In genomic region chrX:110847334-110847733, GRCh38 we compare ENCODE assay signal across 8 cellular contexts. TPM values are rescaled to one million over a fixed set of nuclear protein-coding genes. Genes with fewer than 3 reads are reported as not detected.
DNase-seq lines count a peak whose midpoint lies in the region; ATAC-seq and TF ChIP-seq lines count a peak whose summit lies in the region.

No MANE protein-coding gene starts in this region.

- peaks cover 5% of the 10 kb centered on the region; the same call in 1 of the 2 replicates for H3K4me1 ChIP-seq in GM23248 (ENCODE audit: insufficient read depth)

- no peak overlapping the region for H3K4me3 Mint-ChIP-seq in activated naive CD4-positive, alpha-beta T cell treated with anti-CD3 and anti-CD28 coated beads, Interleukin-2, amount 10 ng/mL, durations not matched to agents 7 days and 5 days
- H3K4me3 Mint-ChIP-seq in nephron: no peak overlapping the region

- no peaks in the 10 kb centered on the region for H3K36me3 Mint-ChIP-seq in activated naive CD4-positive, alpha-beta T cell treated with anti-CD3 and anti-CD28 coated beads, Interleukin-2, amount 50 U/mL, for 72 hours
- no peaks in the 10 kb centered on the region for H3K36me3 Mint-ChIP-seq in activated naive CD4-positive, alpha-beta T cell treated with anti-CD3 and anti-CD28 coated beads, Interleukin-2, amount 10 ng/mL, durations not matched to agents 7 days and 5 days
- H3K36me3 Mint-ChIP-seq in nephron (ENCODE audit: low read depth): no peaks in the 10 kb centered on the region

- H3K27ac Mint-ChIP-seq in activated naive CD4-positive, alpha-beta T cell treated with anti-CD3 and anti-CD28 coated beads, Interleukin-2, amount 50 U/mL, for 72 hours: no peak overlapping the region
- no peak overlapping the region for H3K27ac Mint-ChIP-seq in activated naive CD4-positive, alpha-beta T cell treated with anti-CD3 and anti-CD28 coated beads, Interleukin-2, amount 10 ng/mL, durations not matched to agents 7 days and 5 days
- no peak overlapping the region for H3K27ac Mint-ChIP-seq in nephron

- no peaks in the 10 kb centered on the region for H3F3A ChIP-seq in GM23248 (ENCODE audit: insufficient read depth)

- TF ChIP-seq CTCF in RWPE1 (conservative IDR thresholded peaks at IDR 0.05; ENCODE audit: low read depth): peak; percentile 42
- TF ChIP-seq CTCF in nephron (IDR thresholded peaks at IDR 0.05; ENCODE audit: unreplicated experiment in 3 of 3): peak; percentile 70 to 83 (median 70)

- in situ Hi-C loops in GM23248 (cut with MboI): no loop called here

- no peaks in the 10 kb centered on the region for H3K27me3 ChIP-seq in GM23248 (replicated peaks; ENCODE audit: insufficient read depth)

- H3K27ac ChIP-seq in GM23248 (no peak overlapping the region), RWPE1 (no peak overlapping the region)

- H3K79me2 ChIP-seq in GM23248 (ENCODE audit: insufficient read depth): no peaks in the 10 kb centered on the region

- H3K4me2 ChIP-seq in GM23248 (ENCODE audit: unreplicated experiment): no peak overlapping the region

- no peaks in the 10 kb centered on the region for H4K20me1 ChIP-seq in GM23248 (ENCODE audit: insufficient read depth)

- POLR2A ChIA-PET in RWPE1 (lab: Yijun Ruan, JAX; ENCODE audit: low non-redundant PET): interaction anchor here (0.5 kb wide), 1 partner anchor 400 kb away, joined by 3 read pairs; no protein-coding TSS in a partner anchor

- no peaks in the 10 kb centered on the region for H3K9me3 Mint-ChIP-seq in activated naive CD4-positive, alpha-beta T cell treated with anti-CD3 and anti-CD28 coated beads, Interleukin-2, amount 50 U/mL, for 72 hours
- no peaks in the 10 kb centered on the region for H3K9me3 Mint-ChIP-seq in activated naive CD4-positive, alpha-beta T cell treated with anti-CD3 and anti-CD28 coated beads, Interleukin-2, amount 10 ng/mL, durations not matched to agents 7 days and 5 days
- no peaks in the 10 kb centered on the region for H3K9me3 Mint-ChIP-seq in nephron

- H3K9me3 ChIP-seq in GM23248 (ENCODE audit: low read depth): no peaks in the 10 kb centered on the region

- H3K4me1 Mint-ChIP-seq in activated naive CD4-positive, alpha-beta T cell treated with anti-CD3 and anti-CD28 coated beads, Interleukin-2, amount 10 ng/mL, durations not matched to agents 7 days and 5 days: no peaks in the 10 kb centered on the region
- H3K4me1 Mint-ChIP-seq in nephron: no peaks in the 10 kb centered on the region

- H2AFZ ChIP-seq in GM23248: no peak overlapping the region

- no peaks in the 10 kb centered on the region for H3K9me2 ChIP-seq in GM23248 (ENCODE audit: insufficient read depth)

- ATAC-seq in activated naive CD4-positive, alpha-beta T cell treated with anti-CD3 and anti-CD28 coated beads, Interleukin-2, amount 50 U/mL, for 72 hours: peak; percentile 40 to 58

- no peaks in the 10 kb centered on the region for H3K27me3 Mint-ChIP-seq in activated naive CD4-positive, alpha-beta T cell treated with anti-CD3 and anti-CD28 coated beads, Interleukin-2, amount 10 ng/mL, durations not matched to agents 7 days and 5 days
- H3K27me3 Mint-ChIP-seq in nephron (ENCODE audit: low read depth): no peaks in the 10 kb centered on the region

- no peak for TF ChIP-seq POLR2A in erythroblast (IDR thresholded peaks at IDR 0.05; ENCODE audit: low read length)

- no peaks in the 10 kb centered on the region for H3K36me3 ChIP-seq in GM23248 (ENCODE audit: low read depth)

- WGBS in GM23248 (ENCODE audit: low coverage in 1 of 2, low lambda C conversion rate in 2 of 2, missing lambda C conversion rate in 2 of 2), 2 experiments: 1 to 8% methylated on average over 5 of the region's 5 CpGs

- no peak overlapping the region for H3K4me3 ChIP-seq in GM23248

- no peak overlapping the region for H3K9ac ChIP-seq in GM23248

- CTCF ChIA-PET in activated naive CD4-positive, alpha-beta T cell treated with anti-CD3 and anti-CD28 coated beads, Interleukin-2, amount 10 ng/mL, durations not matched to agents 7 days and 5 days (lab: Charles Lee): interaction anchor here (0.5 to 3.5 kb wide), 11 partner anchors 9 to 1598 kb away, joined by 3 to 10 read pairs (median 3); no protein-coding TSS in a partner anchor
- CTCF ChIA-PET in RWPE1 (lab: Yijun Ruan, JAX): interaction anchor here (0.7 to 1.1 kb wide), 5 partner anchors 9 to 407 kb away, joined by 3 to 5 read pairs (median 4); no protein-coding TSS in a partner anchor

- peak in 1 of 2 donors; percentile 9 for DNase-seq in activated naive CD4-positive, alpha-beta T cell treated with anti-CD3 and anti-CD28 coated beads, Interleukin-2, amount 50 U/mL, for 72 hours (ENCODE audit: low spot score in 2 of 2)
- DNase-seq in activated naive CD4-positive, alpha-beta T cell treated with anti-CD3 and anti-CD28 coated beads, Interleukin-2, amount 10 ng/mL, durations not matched to agents 7 days and 5 days: no peak
- DNase-seq in GM23248: peak; percentile 55
- peak; percentile 37 for DNase-seq in LoVo (ENCODE audit: low spot score)
- peak; percentile 29 for DNase-seq in RWPE1 (ENCODE audit: low spot score)
- DNase-seq in erythroblast (lab: John Stamatoyannopoulos, UW): peak; percentile 46 to 74
- no peak for DNase-seq in stimulated activated CD4-positive, alpha-beta T cell treated with anti-CD3 and anti-CD28 coated beads, Interleukin-4, amount 100 ng/mL, for 4 hours

RNA-seq across cellular contexts. Expression of gene CHRDL1, which starts 51.7 kb away (rescaled TPM):
- not detected for total RNA-seq in activated naive CD4-positive, alpha-beta T cell treated with anti-CD3 and anti-CD28 coated beads, Interleukin-2, amount 50 U/mL, for 72 hours
- not detected in 2 replicates for total RNA-seq in GM23248 (2014; rRNA removed; shearing (Covaris generic))
- polyA plus RNA-seq in GM23248 (2016; fragmentation: Nextera tagmentation; extraction: Ambion mirVana): 0.06 TPM in 1 of 2 replicates, not detected in the other

Comparison
In these comparisons a context has a peak if more than half of its experiments do, and no peak if none do; other contexts are left out.
1. DNase-seq: peak in GM23248 (single experiment), LoVo (single experiment), RWPE1 (single experiment) and erythroblast (2 of 2); none in activated naive CD4-positive, alpha-beta T cell treated with anti-CD3 and anti-CD28 coated beads, Interleukin-2, amount 10 ng/mL, durations not matched to agents 7 days and 5 days (single experiment) and stimulated activated CD4-positive, alpha-beta T cell treated with anti-CD3 and anti-CD28 coated beads, Interleukin-4, amount 100 ng/mL, for 4 hours (0 of 2).